ENCODE assay signal across 24 cellular contexts in the genomic region with DNA sequence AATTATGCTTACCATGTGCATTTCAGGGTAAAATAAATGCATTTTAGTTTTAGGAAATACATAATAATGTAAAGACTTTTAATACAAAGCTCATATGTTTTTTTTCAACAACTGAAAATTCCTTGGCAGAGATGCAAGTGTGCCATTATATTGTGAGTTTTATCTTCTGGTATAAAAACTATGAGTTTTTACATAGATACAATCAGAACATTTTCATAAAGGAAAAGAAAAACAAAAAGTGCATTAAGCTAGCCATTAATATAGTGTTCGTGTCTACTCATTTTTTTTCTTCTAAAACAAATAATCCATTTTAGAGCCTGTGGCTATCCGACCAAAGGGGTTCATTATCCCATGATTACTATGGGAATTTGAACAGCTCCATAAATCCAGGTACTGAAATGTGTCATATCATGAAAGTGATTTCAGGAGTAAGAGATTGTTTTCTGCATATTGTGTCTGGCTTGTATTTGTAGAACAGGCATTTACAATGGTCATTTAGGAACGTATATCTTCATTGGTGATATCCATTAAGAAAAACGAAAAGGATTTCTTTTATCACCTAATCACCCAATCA.
"Had no signal": no experiment of that assay in that cellular context is flagged by ENCODE, and none has a peak within 500 bp of the region (broad histone marks: within the 10 kb centered on the region; RNA-seq: fewer than 3 reads in every experiment).

No MANE protein-coding gene starts in this region.

- H3K27me3 ChIP-seq: esophagus squamous epithelium, gastrocnemius medialis, heart right ventricle, left lung had no signal

- H3K4me1 Mint-ChIP-seq: naive thymus-derived CD4-positive, alpha-beta T cell; natural killer cell had no signal

- H3K36me3 ChIP-seq: esophagus squamous epithelium, gastrocnemius medialis, heart right ventricle, left lung, lower lobe of right lung had no signal

- ATAC-seq: effector memory CD8-positive, alpha-beta T cell; esophagus mucosa; gastrocnemius medialis; heart right ventricle; left cardiac atrium; left lung; left ventricle myocardium superior; lower lobe of right lung; naive thymus-derived CD4-positive, alpha-beta T cell; natural killer cell had no signal

- H3K27ac ChIP-seq: epithelial cell of prostate, esophagus squamous epithelium, gastrocnemius medialis, heart right ventricle, left lung, lower lobe of right lung had no signal

- DNase-seq: cortex of kidney; effector CD8-positive, alpha-beta T cell; effector memory CD8-positive, alpha-beta T cell; endodermal cell; erythroblast; esophagus squamous epithelium; foreskin fibroblast; foreskin melanocyte; gastrocnemius medialis; glutamatergic neuron; head of caudate nucleus; heart right ventricle; hippocampal formation; left cardiac atrium; left lung; left ventricle myocardium superior; lower lobe of right lung; mesenchymal stem cell; midbrain; naive thymus-derived CD4-positive, alpha-beta T cell; natural killer cell had no signal

- H3K36me3 Mint-ChIP-seq: naive thymus-derived CD4-positive, alpha-beta T cell; natural killer cell had no signal

- H3K9me3 Mint-ChIP-seq: endodermal cell had no signal

- H3K27me3 Mint-ChIP-seq: dendritic cell treated with granulocyte-macrophage colony-stimulating factor and Interleukin-4, amounts not matched to agents 40 ng/mL and 50 ng/mL, for 4 days; effector memory CD8-positive, alpha-beta T cell; naive thymus-derived CD4-positive, alpha-beta T cell had no signal

- H3K4me3 ChIP-seq: esophagus squamous epithelium, gastrocnemius medialis, heart right ventricle, left lung, lower lobe of right lung had no signal

- H3K9me3 ChIP-seq: esophagus squamous epithelium, gastrocnemius medialis, left lung, lower lobe of right lung had no signal

- H3K4me3 Mint-ChIP-seq: dendritic cell treated with granulocyte-macrophage colony-stimulating factor and Interleukin-4, amounts not matched to agents 40 ng/mL and 50 ng/mL, for 4 days; effector memory CD8-positive, alpha-beta T cell; endodermal cell; naive thymus-derived CD4-positive, alpha-beta T cell; natural killer cell had no signal

- H3K27ac Mint-ChIP-seq: dendritic cell treated with granulocyte-macrophage colony-stimulating factor and Interleukin-4, amounts not matched to agents 40 ng/mL and 50 ng/mL, for 4 days; effector memory CD8-positive, alpha-beta T cell; endodermal cell; naive thymus-derived CD4-positive, alpha-beta T cell; natural killer cell had no signal
